9 cellular contexts compared by ENCODE assay signal in the genomic region with DNA sequence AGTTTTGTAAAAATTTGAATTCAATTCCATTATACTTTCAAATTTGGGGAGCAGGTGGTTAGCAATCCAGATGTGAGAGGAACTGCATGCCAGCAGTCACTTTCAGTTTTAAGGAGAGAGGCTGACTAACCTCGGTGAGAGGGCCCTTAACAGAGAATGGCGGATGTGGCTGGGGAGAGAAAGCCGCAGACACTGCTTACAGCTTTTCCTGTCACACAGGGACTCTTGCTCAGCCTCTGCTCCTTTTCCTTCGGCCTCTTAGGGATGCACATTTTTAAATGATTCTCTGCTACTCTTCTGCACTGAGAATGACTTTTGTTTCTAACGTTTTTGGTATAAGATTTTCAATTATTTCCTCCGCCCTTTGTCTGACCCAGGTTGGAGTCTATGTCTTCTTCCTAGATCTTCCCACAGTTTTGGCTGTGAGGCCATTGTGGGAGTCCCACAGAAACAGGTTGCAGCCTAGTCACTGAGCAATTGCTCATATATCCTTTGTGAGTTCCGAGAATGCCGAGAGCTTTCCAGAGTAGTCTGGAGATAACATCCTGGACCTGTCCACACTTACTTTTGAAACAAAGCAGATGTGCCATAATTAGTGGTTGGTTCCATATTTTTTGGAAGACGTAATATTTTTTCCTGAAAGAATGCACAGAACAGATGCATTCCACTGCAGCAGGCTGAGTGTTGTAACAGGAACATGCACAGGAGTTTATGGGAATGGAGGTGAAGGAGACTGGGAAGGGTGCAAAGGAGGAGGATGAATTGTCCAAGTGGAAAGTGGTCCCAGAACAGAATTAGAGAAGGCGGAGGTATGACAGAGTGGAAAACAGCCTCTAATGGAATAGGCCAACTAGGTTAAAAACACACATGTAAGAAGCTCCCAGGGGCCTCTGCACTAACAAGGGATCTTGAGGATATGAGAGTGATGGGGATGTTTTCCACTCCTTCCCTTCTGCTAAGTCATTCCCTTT.
A peak's percentile ranks its signal among the peaks of the same experiment; 100 is the strongest.
DNase-seq lines count a peak whose midpoint lies in the region; ATAC-seq and TF ChIP-seq lines count a peak whose summit lies in the region.
"Had no signal": no experiment of that assay in that cellular context is flagged by ENCODE, and none has a peak within 500 bp of the region (broad histone marks: within the 10 kb centered on the region; RNA-seq: fewer than 3 reads in every experiment).

No MANE protein-coding gene starts in this region.

- H2AFZ ChIP-seq in GM23338, result peak overlapping the region; percentile 80

- H3K4me1 ChIP-seq in GM23338 (ENCODE audit: insufficient read depth) (no peaks in the 10 kb centered on the region), right lobe of liver (no peaks in the 10 kb centered on the region)

- H3K9me3 Mint-ChIP-seq in GM23338, result no peaks in the 10 kb centered on the region
- H3K9me3 Mint-ChIP-seq in stimulated activated memory B cell treated with anti-CD40 and anti-IgM and Interleukin-4, amounts not matched to agents 10 μg/mL and 1 μg/mL and 100 μg/mL, for 72 hours, result no peaks in the 10 kb centered on the region

- H3K4me3 ChIP-seq in GM23338 (no peak overlapping the region), NB4 (ENCODE audit: low read depth, low read length) (peak overlapping the region; percentile 29), right lobe of liver (no peak overlapping the region)
- H3K4me3 ChIP-seq: skin epidermis had no signal

- no peaks in the 10 kb centered on the region for H3K36me3 Mint-ChIP-seq in GM23338 (ENCODE audit: low read depth)
- no peaks in the 10 kb centered on the region for H3K36me3 Mint-ChIP-seq in stimulated activated memory B cell treated with anti-CD40 and anti-IgM and Interleukin-4, amounts not matched to agents 10 μg/mL and 1 μg/mL and 100 μg/mL, for 72 hours

- H3K27ac ChIP-seq in GM23338 (ENCODE audit: low read depth) (no peak overlapping the region), right lobe of liver (peak overlapping the region in 1 of 3 donors; percentile 3)

- H3K9me3 ChIP-seq in right lobe of liver, result no peaks in the 10 kb centered on the region

- no peak for ATAC-seq in GM23338
- ATAC-seq in right lobe of liver, result peak; percentile 56 to 70 (median 63)
- peak; percentile 61 for ATAC-seq in stimulated activated memory B cell treated with anti-CD40 and anti-IgM and Interleukin-4, amounts not matched to agents 10 μg/mL and 1 μg/mL and 100 μg/mL, for 72 hours

- no peaks in the 10 kb centered on the region for H3K79me2 ChIP-seq in GM23338 (replicated peaks; ENCODE audit: insufficient read depth)

- H3K36me3 ChIP-seq in GM23338 (ENCODE audit: insufficient read depth) (no peaks in the 10 kb centered on the region), right lobe of liver (no peaks in the 10 kb centered on the region)

- peaks cover 2% of the 10 kb centered on the region for H3K27me3 Mint-ChIP-seq in GM23338 (ENCODE audit: insufficient read depth, low read depth, poor library complexity)
- peaks cover 9% of the 10 kb centered on the region for H3K27me3 Mint-ChIP-seq in stimulated activated memory B cell treated with anti-CD40 and anti-IgM and Interleukin-4, amounts not matched to agents 10 μg/mL and 1 μg/mL and 100 μg/mL, for 72 hours

- DNase-seq in GM10248 (ENCODE audit: extremely low spot score) (peak; percentile 59), GM23338 (ENCODE audit: low spot score) (no peak), NB4 (ENCODE audit: low read depth) (peak; percentile 88), right lobe of liver (no peak), NCI-H1105 treated with DMSO at 0.1 percent for 48 hours (lab: John Stamatoyannopoulos, UW) (no peak), dermis blood vessel endothelial cell (no peak)
- peak; percentile 36 for DNase-seq in activated T-helper 9 cell treated with anti-CD3 and anti-CD28 coated beads, Interleukin-2, amount 50 U/mL, for 16 hours (ENCODE audit: low read depth)

- no peaks in the 10 kb centered on the region; the same call in 2 of the 3 replicates for H3K4me1 Mint-ChIP-seq in GM23338
- peaks cover 7% of the 10 kb centered on the region for H3K4me1 Mint-ChIP-seq in stimulated activated memory B cell treated with anti-CD40 and anti-IgM and Interleukin-4, amounts not matched to agents 10 μg/mL and 1 μg/mL and 100 μg/mL, for 72 hours

- no peaks in the 10 kb centered on the region for H4K20me1 ChIP-seq in GM23338 (replicated peaks; ENCODE audit: insufficient read depth)

- no peak overlapping the region for H3K4me2 ChIP-seq in GM23338

- no peak for TF ChIP-seq CTCF in GM10248 (IDR thresholded peaks at IDR 0.05; ENCODE audit: control extremely low read depth, extremely low read depth, low read depth, missing control alignments)
- TF ChIP-seq CTCF in GM23338 (conservative IDR thresholded peaks at IDR 0.05; ENCODE audit: low read depth in 2 of 2), result no peak
- TF ChIP-seq CTCF in NB4 (IDR thresholded peaks at IDR 0.05; ENCODE audit: low read depth, low read length), result no peak
- no peak for TF ChIP-seq CTCF in right lobe of liver (IDR thresholded peaks at IDR 0.05)

- peak overlapping the region; percentile 25; the same call in 1 of the 2 replicates for H3K27ac Mint-ChIP-seq in GM23338
- no peak overlapping the region for H3K27ac Mint-ChIP-seq in stimulated activated memory B cell treated with anti-CD40 and anti-IgM and Interleukin-4, amounts not matched to agents 10 μg/mL and 1 μg/mL and 100 μg/mL, for 72 hours

- no peaks in the 10 kb centered on the region for H3K27me3 ChIP-seq in GM23338 (ENCODE audit: insufficient read depth)
- H3K27me3 ChIP-seq in right lobe of liver, result no peaks in the 10 kb centered on the region

- 36% methylated on average over 10 of the region's 10 CpGs for WGBS in right lobe of liver (ENCODE audit: insufficient coverage, low coverage, low lambda C conversion rate, missing lambda C conversion rate)

- CTCF ChIA-PET in GM10248 (lab: Yijun Ruan, JAX), result no interaction called here

- intact Hi-C loops in right lobe of liver (cut with DNase I), result no loop called here

- H3K9me2 ChIP-seq in GM23338 (ENCODE audit: insufficient read depth), result no peaks in the 10 kb centered on the region

- H3F3A ChIP-seq in GM23338 (replicated peaks; ENCODE audit: low read depth), result no peaks in the 10 kb centered on the region

- H3K4me3 Mint-ChIP-seq in GM23338, result no peak overlapping the region
- no peak overlapping the region for H3K4me3 Mint-ChIP-seq in stimulated activated memory B cell treated with anti-CD40 and anti-IgM and Interleukin-4, amounts not matched to agents 10 μg/mL and 1 μg/mL and 100 μg/mL, for 72 hours

- POLR2A ChIA-PET in GM10248 (lab: Yijun Ruan, JAX), result no interaction called here

- TF ChIP-seq POLR2A in NB4 (IDR thresholded peaks at IDR 0.05; ENCODE audit: extremely low read depth, insufficient read length), result no peak
- no peak for TF ChIP-seq POLR2A in right lobe of liver (IDR thresholded peaks at IDR 0.05)

TF ChIP-seq in GM23338, 12 proteins besides CTCF, POLR2A, EP300 and RAD21:
- TF ChIP-seq STAT1 (IDR thresholded peaks at IDR 0.05; ENCODE audit: unreplicated experiment), result no peak

Comparison
In these comparisons a context has a peak if more than half of its experiments do, and no peak if none do; other contexts are left out.
1. DNase-seq: peak in GM10248 (single experiment), NB4 (single experiment) and activated T-helper 9 cell treated with anti-CD3 and anti-CD28 coated beads, Interleukin-2, amount 50 U/mL, for 16 hours (single experiment); none in GM23338 (single experiment), right lobe of liver (0 of 3), NCI-H1105 treated with DMSO at 0.1 percent for 48 hours (single experiment) and dermis blood vessel endothelial cell (single experiment).